In genomic region chr17:751269-752001, GRCh38 we compare ENCODE assay signal across 1 cellular context.
TF ChIP-seq lines count a peak whose summit lies in the region.

No MANE protein-coding gene starts in this region.

TF ChIP-seq in HEK293, 187 proteins besides CTCF, POLR2A, EP300 and RAD21 (continued from another document and continues in another):
- TF ChIP-seq, protein P1, sequence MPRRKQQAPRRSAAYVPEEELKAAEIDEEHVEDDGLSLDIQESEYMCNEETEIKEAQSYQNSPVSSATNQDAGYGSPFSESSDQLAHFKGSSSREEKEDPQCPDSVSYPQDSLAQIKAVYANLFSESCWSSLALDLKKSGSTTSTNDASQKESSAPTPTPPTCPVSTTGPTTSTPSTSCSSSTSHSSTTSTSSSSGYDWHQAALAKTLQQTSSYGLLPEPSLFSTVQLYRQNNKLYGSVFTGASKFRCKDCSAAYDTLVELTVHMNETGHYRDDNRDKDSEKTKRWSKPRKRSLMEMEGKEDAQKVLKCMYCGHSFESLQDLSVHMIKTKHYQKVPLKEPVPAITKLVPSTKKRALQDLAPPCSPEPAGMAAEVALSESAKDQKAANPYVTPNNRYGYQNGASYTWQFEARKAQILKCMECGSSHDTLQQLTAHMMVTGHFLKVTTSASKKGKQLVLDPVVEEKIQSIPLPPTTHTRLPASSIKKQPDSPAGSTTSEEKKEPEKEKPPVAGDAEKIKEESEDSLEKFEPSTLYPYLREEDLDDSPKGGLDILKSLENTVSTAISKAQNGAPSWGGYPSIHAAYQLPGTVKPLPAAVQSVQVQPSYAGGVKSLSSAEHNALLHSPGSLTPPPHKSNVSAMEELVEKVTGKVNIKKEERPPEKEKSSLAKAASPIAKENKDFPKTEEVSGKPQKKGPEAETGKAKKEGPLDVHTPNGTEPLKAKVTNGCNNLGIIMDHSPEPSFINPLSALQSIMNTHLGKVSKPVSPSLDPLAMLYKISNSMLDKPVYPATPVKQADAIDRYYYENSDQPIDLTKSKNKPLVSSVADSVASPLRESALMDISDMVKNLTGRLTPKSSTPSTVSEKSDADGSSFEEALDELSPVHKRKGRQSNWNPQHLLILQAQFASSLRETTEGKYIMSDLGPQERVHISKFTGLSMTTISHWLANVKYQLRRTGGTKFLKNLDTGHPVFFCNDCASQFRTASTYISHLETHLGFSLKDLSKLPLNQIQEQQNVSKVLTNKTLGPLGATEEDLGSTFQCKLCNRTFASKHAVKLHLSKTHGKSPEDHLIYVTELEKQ (tag by site-specific recombination; IDR thresholded peaks at IDR 0.05; ENCODE audit: borderline replicate concordance) = peak; percentile 14; the same call in 1 of the 2 replicates
- no peak for TF ChIP-seq ZNF544 (tag by site-specific recombination; IDR thresholded peaks at IDR 0.05)
- no peak for TF ChIP-seq ZNF654 (tag by site-specific recombination; IDR thresholded peaks at IDR 0.05; ENCODE audit: low read depth)
- no peak for TF ChIP-seq ZNF449 (tag by site-specific recombination; IDR thresholded peaks at IDR 0.05)
- no peak for TF ChIP-seq ZNF837 (tag by site-specific recombination; IDR thresholded peaks at IDR 0.05)
- TF ChIP-seq ZNF664 (tag by site-specific recombination; IDR thresholded peaks at IDR 0.05) = no peak
- no peak for TF ChIP-seq HOXC10 (CRISPR knock-in tag; IDR thresholded peaks at IDR 0.05)
- TF ChIP-seq ZNF239 (tag by site-specific recombination; IDR thresholded peaks at IDR 0.05) = no peak
- peak; percentile 36; the same call in 1 of the 2 replicates for TF ChIP-seq ZNF341 (tag by site-specific recombination; IDR thresholded peaks at IDR 0.05; ENCODE audit: low read depth)
- TF ChIP-seq ZEB2 (tag by site-specific recombination; IDR thresholded peaks at IDR 0.05) = no peak
- no peak for TF ChIP-seq ZNF24 (tag by site-specific recombination; IDR thresholded peaks at IDR 0.05)
- peak; percentile 60 for TF ChIP-seq ZIC2 (tag by site-specific recombination; IDR thresholded peaks at IDR 0.05)
- peak; percentile 33; the same call in 1 of the 2 replicates for TF ChIP-seq ZNF391 (tag by site-specific recombination; IDR thresholded peaks at IDR 0.05; ENCODE audit: borderline replicate concordance, low read depth)
- TF ChIP-seq ZNF658 (tag by site-specific recombination; IDR thresholded peaks at IDR 0.05) = no peak
- TF ChIP-seq ZNF324 (tag by site-specific recombination; IDR thresholded peaks at IDR 0.05) = 0 out of 2 replicates have a peak, but pooled peaks have one; percentile 18
- TF ChIP-seq, protein P2, sequence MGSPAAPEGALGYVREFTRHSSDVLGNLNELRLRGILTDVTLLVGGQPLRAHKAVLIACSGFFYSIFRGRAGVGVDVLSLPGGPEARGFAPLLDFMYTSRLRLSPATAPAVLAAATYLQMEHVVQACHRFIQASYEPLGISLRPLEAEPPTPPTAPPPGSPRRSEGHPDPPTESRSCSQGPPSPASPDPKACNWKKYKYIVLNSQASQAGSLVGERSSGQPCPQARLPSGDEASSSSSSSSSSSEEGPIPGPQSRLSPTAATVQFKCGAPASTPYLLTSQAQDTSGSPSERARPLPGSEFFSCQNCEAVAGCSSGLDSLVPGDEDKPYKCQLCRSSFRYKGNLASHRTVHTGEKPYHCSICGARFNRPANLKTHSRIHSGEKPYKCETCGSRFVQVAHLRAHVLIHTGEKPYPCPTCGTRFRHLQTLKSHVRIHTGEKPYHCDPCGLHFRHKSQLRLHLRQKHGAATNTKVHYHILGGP (tag by site-specific recombination; IDR thresholded peaks at IDR 0.05) = no peak
- TF ChIP-seq ZNF707 (tag by site-specific recombination; IDR thresholded peaks at IDR 0.05) = no peak
- TF ChIP-seq GLIS2 (tag by site-specific recombination; IDR thresholded peaks at IDR 0.05) = peak; percentile 54
- TF ChIP-seq GLIS1 (tag by site-specific recombination; IDR thresholded peaks at IDR 0.05) = peak; percentile 72
- no peak for TF ChIP-seq ZBTB1 (tag by site-specific recombination; IDR thresholded peaks at IDR 0.05)
- TF ChIP-seq ZNF571 (tag by site-specific recombination; IDR thresholded peaks at IDR 0.05) = no peak
- TF ChIP-seq ZNF830 (tag by site-specific recombination; IDR thresholded peaks at IDR 0.05; ENCODE audit: low read depth) = no peak
- no peak for TF ChIP-seq ZNF26 (tag by site-specific recombination; IDR thresholded peaks at IDR 0.05)
- no peak for TF ChIP-seq ZNF433 (tag by site-specific recombination; IDR thresholded peaks at IDR 0.05; ENCODE audit: low read depth)
- TF ChIP-seq, protein P3, sequence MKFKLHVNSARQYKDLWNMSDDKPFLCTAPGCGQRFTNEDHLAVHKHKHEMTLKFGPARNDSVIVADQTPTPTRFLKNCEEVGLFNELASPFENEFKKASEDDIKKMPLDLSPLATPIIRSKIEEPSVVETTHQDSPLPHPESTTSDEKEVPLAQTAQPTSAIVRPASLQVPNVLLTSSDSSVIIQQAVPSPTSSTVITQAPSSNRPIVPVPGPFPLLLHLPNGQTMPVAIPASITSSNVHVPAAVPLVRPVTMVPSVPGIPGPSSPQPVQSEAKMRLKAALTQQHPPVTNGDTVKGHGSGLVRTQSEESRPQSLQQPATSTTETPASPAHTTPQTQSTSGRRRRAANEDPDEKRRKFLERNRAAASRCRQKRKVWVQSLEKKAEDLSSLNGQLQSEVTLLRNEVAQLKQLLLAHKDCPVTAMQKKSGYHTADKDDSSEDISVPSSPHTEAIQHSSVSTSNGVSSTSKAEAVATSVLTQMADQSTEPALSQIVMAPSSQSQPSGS (tag by site-specific recombination; IDR thresholded peaks at IDR 0.05; ENCODE audit: low read depth) = no peak
- TF ChIP-seq ZNF18 (tag by site-specific recombination; IDR thresholded peaks at IDR 0.05) = peak; percentile 49; the same call in 1 of the 2 replicates
- no peak for TF ChIP-seq SETDB1 (IDR thresholded peaks at IDR 0.05; ENCODE audit: insufficient read length, low read length)
- no peak for TF ChIP-seq GLI2 (tag by site-specific recombination; IDR thresholded peaks at IDR 0.05; ENCODE audit: borderline replicate concordance, low read depth)
- TF ChIP-seq, protein P4, sequence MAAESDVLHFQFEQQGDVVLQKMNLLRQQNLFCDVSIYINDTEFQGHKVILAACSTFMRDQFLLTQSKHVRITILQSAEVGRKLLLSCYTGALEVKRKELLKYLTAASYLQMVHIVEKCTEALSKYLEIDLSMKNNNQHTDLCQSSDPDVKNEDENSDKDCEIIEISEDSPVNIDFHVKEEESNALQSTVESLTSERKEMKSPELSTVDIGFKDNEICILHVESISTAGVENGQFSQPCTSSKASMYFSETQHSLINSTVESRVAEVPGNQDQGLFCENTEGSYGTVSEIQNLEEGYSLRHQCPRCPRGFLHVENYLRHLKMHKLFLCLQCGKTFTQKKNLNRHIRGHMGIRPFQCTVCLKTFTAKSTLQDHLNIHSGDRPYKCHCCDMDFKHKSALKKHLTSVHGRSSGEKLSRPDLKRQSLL (tag by site-specific recombination; IDR thresholded peaks at IDR 0.05) = no peak
- no peak for TF ChIP-seq PBX3 (CRISPR knock-in tag; IDR thresholded peaks at IDR 0.05)
- TF ChIP-seq ZNF280D (tag by site-specific recombination; IDR thresholded peaks at IDR 0.05) = no peak
- no peak for TF ChIP-seq TRIM28 (IDR thresholded peaks at IDR 0.05; ENCODE audit: borderline replicate concordance, low read length)
- TF ChIP-seq, protein P5, sequence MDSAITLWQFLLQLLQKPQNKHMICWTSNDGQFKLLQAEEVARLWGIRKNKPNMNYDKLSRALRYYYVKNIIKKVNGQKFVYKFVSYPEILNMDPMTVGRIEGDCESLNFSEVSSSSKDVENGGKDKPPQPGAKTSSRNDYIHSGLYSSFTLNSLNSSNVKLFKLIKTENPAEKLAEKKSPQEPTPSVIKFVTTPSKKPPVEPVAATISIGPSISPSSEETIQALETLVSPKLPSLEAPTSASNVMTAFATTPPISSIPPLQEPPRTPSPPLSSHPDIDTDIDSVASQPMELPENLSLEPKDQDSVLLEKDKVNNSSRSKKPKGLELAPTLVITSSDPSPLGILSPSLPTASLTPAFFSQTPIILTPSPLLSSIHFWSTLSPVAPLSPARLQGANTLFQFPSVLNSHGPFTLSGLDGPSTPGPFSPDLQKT (IDR thresholded peaks at IDR 0.05; ENCODE audit: borderline replicate concordance, low read depth, low read length) = no peak
- TF ChIP-seq ZNF221 (tag by site-specific recombination; IDR thresholded peaks at IDR 0.05; ENCODE audit: borderline replicate concordance) = no peak
- 0 out of 2 replicates have a peak, but pooled peaks have one; percentile 8 for TF ChIP-seq ZNF184 (tag by site-specific recombination; IDR thresholded peaks at IDR 0.05)
- peak; percentile 73; the same call in 1 of the 2 replicates for TF ChIP-seq ZNF777 (tag by site-specific recombination; IDR thresholded peaks at IDR 0.05; ENCODE audit: borderline replicate concordance)
- no peak for TF ChIP-seq ZNF549 (tag by site-specific recombination; IDR thresholded peaks at IDR 0.05)
- TF ChIP-seq, protein P6, sequence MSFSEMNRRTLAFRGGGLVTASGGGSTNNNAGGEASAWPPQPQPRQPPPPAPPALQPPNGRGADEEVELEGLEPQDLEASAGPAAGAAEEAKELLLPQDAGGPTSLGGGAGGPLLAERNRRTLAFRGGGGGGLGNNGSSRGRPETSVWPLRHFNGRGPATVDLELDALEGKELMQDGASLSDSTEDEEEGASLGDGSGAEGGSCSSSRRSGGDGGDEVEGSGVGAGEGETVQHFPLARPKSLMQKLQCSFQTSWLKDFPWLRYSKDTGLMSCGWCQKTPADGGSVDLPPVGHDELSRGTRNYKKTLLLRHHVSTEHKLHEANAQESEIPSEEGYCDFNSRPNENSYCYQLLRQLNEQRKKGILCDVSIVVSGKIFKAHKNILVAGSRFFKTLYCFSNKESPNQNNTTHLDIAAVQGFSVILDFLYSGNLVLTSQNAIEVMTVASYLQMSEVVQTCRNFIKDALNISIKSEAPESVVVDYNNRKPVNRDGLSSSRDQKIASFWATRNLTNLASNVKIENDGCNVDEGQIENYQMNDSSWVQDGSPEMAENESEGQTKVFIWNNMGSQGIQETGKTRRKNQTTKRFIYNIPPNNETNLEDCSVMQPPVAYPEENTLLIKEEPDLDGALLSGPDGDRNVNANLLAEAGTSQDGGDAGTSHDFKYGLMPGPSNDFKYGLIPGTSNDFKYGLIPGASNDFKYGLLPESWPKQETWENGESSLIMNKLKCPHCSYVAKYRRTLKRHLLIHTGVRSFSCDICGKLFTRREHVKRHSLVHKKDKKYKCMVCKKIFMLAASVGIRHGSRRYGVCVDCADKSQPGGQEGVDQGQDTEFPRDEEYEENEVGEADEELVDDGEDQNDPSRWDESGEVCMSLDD (tag by site-specific recombination; IDR thresholded peaks at IDR 0.05) = peak; percentile 69
